Comparison of ENCODE assay signal across 1 cellular context in the genomic region with DNA sequence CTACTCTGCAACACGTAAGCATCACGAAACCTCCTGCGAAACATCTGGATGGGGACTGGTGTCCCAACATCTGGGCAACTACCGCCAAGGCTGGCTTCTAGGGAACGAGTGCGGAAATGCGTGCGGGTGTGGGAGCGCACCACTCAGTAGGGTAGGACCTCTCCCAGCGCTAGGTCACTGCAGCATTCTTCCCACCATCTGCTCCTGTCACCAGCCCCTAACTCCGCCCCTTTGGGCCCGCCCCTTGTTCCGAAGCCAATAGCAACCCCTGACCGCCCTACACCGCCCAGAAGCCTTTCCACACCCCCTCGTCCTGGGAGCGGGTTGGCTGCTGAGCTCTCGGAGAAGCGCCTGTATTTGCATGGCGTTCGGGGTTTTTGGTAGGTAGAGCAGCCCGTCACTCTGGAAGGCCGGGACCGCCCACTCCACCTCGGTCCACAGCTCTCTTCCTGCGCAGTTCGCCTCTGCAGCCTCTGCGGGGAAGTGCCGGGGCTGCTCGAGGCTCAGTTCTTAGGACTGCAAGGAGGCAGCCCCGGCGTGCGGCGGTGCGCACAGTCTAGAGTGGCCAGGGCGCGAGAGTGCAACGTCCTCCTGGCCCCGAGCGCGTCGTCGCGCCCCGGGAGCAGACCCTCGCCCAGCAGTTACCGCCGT.
TF ChIP-seq lines count a peak whose summit lies in the region.

Gene HS3ST3B1, plus strand, starts transcription at position 454 of the 651 bp plus-strand sequence. CDS start 438 bp downstream, outside the sequence.

TF ChIP-seq in HEK293, 187 proteins besides CTCF, POLR2A, EP300 and RAD21 (continued from another document and continues in another):
- TF ChIP-seq, protein P1, sequence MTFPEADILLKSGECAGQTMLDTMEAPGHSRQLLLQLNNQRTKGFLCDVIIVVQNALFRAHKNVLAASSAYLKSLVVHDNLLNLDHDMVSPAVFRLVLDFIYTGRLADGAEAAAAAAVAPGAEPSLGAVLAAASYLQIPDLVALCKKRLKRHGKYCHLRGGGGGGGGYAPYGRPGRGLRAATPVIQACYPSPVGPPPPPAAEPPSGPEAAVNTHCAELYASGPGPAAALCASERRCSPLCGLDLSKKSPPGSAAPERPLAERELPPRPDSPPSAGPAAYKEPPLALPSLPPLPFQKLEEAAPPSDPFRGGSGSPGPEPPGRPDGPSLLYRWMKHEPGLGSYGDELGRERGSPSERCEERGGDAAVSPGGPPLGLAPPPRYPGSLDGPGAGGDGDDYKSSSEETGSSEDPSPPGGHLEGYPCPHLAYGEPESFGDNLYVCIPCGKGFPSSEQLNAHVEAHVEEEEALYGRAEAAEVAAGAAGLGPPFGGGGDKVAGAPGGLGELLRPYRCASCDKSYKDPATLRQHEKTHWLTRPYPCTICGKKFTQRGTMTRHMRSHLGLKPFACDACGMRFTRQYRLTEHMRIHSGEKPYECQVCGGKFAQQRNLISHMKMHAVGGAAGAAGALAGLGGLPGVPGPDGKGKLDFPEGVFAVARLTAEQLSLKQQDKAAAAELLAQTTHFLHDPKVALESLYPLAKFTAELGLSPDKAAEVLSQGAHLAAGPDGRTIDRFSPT (tag by site-specific recombination; IDR thresholded peaks at IDR 0.05) = peak; percentile 57; the same call in 1 of the 2 replicates
- TF ChIP-seq OSR2 (tag by site-specific recombination; IDR thresholded peaks at IDR 0.05) (peak; percentile 56; the same call in 1 of the 2 replicates), PRDM6 (tag by site-specific recombination; IDR thresholded peaks at IDR 0.05) (no peak), ZNF629 (tag by site-specific recombination; IDR thresholded peaks at IDR 0.05) (peak; percentile 51; the same call in 1 of the 2 replicates), KLF16 (tag by site-specific recombination; IDR thresholded peaks at IDR 0.05) (peak; percentile 80), ZNF433 (tag by site-specific recombination; IDR thresholded peaks at IDR 0.05; ENCODE audit: low read depth) (no peak), ZBTB1 (tag by site-specific recombination; IDR thresholded peaks at IDR 0.05) (peak; percentile 84), ZNF768 (tag by site-specific recombination; IDR thresholded peaks at IDR 0.05) (no peak), RBAK (tag by site-specific recombination; IDR thresholded peaks at IDR 0.05) (no peak), ZBTB17 (tag by site-specific recombination; IDR thresholded peaks at IDR 0.05) (peak; percentile 75; the same call in 1 of the 2 replicates), GLI4 (tag by site-specific recombination; IDR thresholded peaks at IDR 0.05) (peak; percentile 59; the same call in 1 of the 2 replicates), KLF1 (tag by site-specific recombination; IDR thresholded peaks at IDR 0.05) (peak; percentile 55; the same call in 1 of the 2 replicates), HOXC10 (CRISPR knock-in tag; IDR thresholded peaks at IDR 0.05) (no peak), ZNF311 (tag by site-specific recombination; IDR thresholded peaks at IDR 0.05; ENCODE audit: borderline replicate concordance) (no peak), ZNF324 (tag by site-specific recombination; IDR thresholded peaks at IDR 0.05) (no peak), ZNF658 (tag by site-specific recombination; IDR thresholded peaks at IDR 0.05) (no peak), ZNF214 (tag by site-specific recombination; IDR thresholded peaks at IDR 0.05; ENCODE audit: borderline replicate concordance) (no peak), ZBTB10 (tag by site-specific recombination; IDR thresholded peaks at IDR 0.05) (no peak), ZNF48 (tag by site-specific recombination; IDR thresholded peaks at IDR 0.05) (no peak), ZNF354C (tag by site-specific recombination; IDR thresholded peaks at IDR 0.05; ENCODE audit: borderline replicate concordance, low read depth) (no peak), ZNF404 (tag by site-specific recombination; IDR thresholded peaks at IDR 0.05) (no peak), ZNF521 (tag by site-specific recombination; IDR thresholded peaks at IDR 0.05) (no peak), ZNF707 (tag by site-specific recombination; IDR thresholded peaks at IDR 0.05) (no peak), ZNF600 (tag by site-specific recombination; IDR thresholded peaks at IDR 0.05) (0 out of 2 replicates have a peak, but pooled peaks have one; percentile 19), ZBTB49 (tag by site-specific recombination; IDR thresholded peaks at IDR 0.05; ENCODE audit: low read depth) (no peak), ZNF184 (tag by site-specific recombination; IDR thresholded peaks at IDR 0.05) (no peak), PRDM2 (tag by site-specific recombination; IDR thresholded peaks at IDR 0.05; ENCODE audit: borderline replicate concordance) (no peak), ZNF2 (tag by site-specific recombination; IDR thresholded peaks at IDR 0.05) (0 out of 2 replicates have a peak, but pooled peaks have one; percentile 49), ZNF416 (tag by site-specific recombination; IDR thresholded peaks at IDR 0.05) (no peak), YY1 (tag by site-specific recombination; IDR thresholded peaks at IDR 0.05) (no peak), ZNF626 (tag by site-specific recombination; IDR thresholded peaks at IDR 0.05) (no peak), ZNF175 (tag by site-specific recombination; IDR thresholded peaks at IDR 0.05) (no peak), ZNF394 (tag by site-specific recombination; IDR thresholded peaks at IDR 0.05; ENCODE audit: borderline replicate concordance) (no peak), WT1 (tag by site-specific recombination; IDR thresholded peaks at IDR 0.05) (no peak), ZNF423 (tag by site-specific recombination; IDR thresholded peaks at IDR 0.05) (no peak)
- TF ChIP-seq, protein P2, sequence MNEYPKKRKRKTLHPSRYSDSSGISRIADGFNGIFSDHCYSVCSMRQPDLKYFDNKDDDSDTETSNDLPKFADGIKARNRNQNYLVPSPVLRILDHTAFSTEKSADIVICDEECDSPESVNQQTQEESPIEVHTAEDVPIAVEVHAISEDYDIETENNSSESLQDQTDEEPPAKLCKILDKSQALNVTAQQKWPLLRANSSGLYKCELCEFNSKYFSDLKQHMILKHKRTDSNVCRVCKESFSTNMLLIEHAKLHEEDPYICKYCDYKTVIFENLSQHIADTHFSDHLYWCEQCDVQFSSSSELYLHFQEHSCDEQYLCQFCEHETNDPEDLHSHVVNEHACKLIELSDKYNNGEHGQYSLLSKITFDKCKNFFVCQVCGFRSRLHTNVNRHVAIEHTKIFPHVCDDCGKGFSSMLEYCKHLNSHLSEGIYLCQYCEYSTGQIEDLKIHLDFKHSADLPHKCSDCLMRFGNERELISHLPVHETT (tag by site-specific recombination; IDR thresholded peaks at IDR 0.05) = no peak
- TF ChIP-seq, protein P3, sequence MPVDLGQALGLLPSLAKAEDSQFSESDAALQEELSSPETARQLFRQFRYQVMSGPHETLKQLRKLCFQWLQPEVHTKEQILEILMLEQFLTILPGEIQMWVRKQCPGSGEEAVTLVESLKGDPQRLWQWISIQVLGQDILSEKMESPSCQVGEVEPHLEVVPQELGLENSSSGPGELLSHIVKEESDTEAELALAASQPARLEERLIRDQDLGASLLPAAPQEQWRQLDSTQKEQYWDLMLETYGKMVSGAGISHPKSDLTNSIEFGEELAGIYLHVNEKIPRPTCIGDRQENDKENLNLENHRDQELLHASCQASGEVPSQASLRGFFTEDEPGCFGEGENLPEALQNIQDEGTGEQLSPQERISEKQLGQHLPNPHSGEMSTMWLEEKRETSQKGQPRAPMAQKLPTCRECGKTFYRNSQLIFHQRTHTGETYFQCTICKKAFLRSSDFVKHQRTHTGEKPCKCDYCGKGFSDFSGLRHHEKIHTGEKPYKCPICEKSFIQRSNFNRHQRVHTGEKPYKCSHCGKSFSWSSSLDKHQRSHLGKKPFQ (tag by site-specific recombination; IDR thresholded peaks at IDR 0.05) = no peak; the same call in 1 of the 2 replicates
- TF ChIP-seq, protein P4, sequence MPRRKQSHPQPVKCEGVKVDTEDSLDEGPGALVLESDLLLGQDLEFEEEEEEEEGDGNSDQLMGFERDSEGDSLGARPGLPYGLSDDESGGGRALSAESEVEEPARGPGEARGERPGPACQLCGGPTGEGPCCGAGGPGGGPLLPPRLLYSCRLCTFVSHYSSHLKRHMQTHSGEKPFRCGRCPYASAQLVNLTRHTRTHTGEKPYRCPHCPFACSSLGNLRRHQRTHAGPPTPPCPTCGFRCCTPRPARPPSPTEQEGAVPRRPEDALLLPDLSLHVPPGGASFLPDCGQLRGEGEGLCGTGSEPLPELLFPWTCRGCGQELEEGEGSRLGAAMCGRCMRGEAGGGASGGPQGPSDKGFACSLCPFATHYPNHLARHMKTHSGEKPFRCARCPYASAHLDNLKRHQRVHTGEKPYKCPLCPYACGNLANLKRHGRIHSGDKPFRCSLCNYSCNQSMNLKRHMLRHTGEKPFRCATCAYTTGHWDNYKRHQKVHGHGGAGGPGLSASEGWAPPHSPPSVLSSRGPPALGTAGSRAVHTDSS (tag by site-specific recombination; IDR thresholded peaks at IDR 0.05) = no peak
